12 cellular contexts compared by ENCODE assay signal in the genomic region with DNA sequence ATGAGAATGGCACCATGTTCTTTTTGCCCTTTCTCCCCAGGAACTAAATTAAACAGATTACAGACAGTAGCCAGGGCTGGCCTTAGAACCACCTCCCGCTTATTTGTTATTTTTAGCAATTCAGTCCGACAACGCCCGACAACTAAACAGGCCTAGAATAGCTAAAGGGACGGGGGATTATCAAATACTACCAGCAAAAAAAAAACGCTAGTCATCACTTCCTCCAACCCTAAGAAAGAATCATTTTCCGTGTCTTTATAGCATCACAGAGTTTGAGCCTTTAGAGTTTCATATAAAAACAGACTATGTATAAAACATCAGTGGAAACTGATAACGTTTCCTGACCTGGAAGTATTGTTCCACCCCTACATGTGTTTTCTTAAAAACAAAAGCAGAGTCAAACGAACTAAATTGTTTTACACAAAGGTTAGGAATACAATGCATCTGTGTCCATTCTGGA. TPM values are rescaled to one million over a fixed set of nuclear protein-coding genes. Genes with fewer than 3 reads are reported as not detected.
DNase-seq lines count a peak whose midpoint lies in the region; ATAC-seq and TF ChIP-seq lines count a peak whose summit lies in the region.
"Had no signal": no experiment of that assay in that cellular context is flagged by ENCODE, and none has a peak within 500 bp of the region (broad histone marks: within the 10 kb centered on the region; RNA-seq: fewer than 3 reads in every experiment).

No MANE protein-coding gene starts in this region.

- H3K4me1 ChIP-seq in CD4-positive, CD25-positive, alpha-beta regulatory T cell (ENCODE audit: control insufficient read depth, insufficient read depth, low read length, poor library complexity, severe bottlenecking): no peaks in the 10 kb centered on the region
- H3K4me1 ChIP-seq in body of pancreas: peaks cover 24% of the 10 kb centered on the region
- H3K4me1 ChIP-seq: colonic mucosa, suprapubic skin had no signal

- intact Hi-C loops in body of pancreas (cut with DNase I): no loop called here

- H3K27me3 Mint-ChIP-seq in CD4-positive, CD25-positive, alpha-beta regulatory T cell: no peaks in the 10 kb centered on the region
- no peaks in the 10 kb centered on the region for H3K27me3 Mint-ChIP-seq in activated T-helper 17 cell treated with anti-CD3 and anti-CD28 coated beads, Interleukin-2, amount 50 U/mL, for 72 hours

- peaks cover 12 to 31% (median 22%) of the 10 kb centered on the region in 4 donors for H3K4me1 Mint-ChIP-seq in CD4-positive, CD25-positive, alpha-beta regulatory T cell
- H3K4me1 Mint-ChIP-seq in activated T-helper 17 cell treated with anti-CD3 and anti-CD28 coated beads, Interleukin-2, amount 50 U/mL, for 72 hours: peaks cover 27% of the 10 kb centered on the region

- no peaks in the 10 kb centered on the region for H3K9me3 ChIP-seq in CD4-positive, CD25-positive, alpha-beta regulatory T cell (ENCODE audit: control insufficient read depth in 2 of 2, low read length in 2 of 2)
- no peaks in the 10 kb centered on the region for H3K9me3 ChIP-seq in body of pancreas
- H3K9me3 ChIP-seq: colonic mucosa, suprapubic skin had no signal

- peak overlapping the region in 1 of 4 donors; percentile 3 for H3K4me3 Mint-ChIP-seq in CD4-positive, CD25-positive, alpha-beta regulatory T cell
- H3K4me3 Mint-ChIP-seq in activated T-helper 17 cell treated with anti-CD3 and anti-CD28 coated beads, Interleukin-2, amount 50 U/mL, for 72 hours: peak overlapping the region; percentile 11

- peak overlapping the region in 2 of 3 donors; percentile 8 to 67 for H3K27ac Mint-ChIP-seq in CD4-positive, CD25-positive, alpha-beta regulatory T cell
- H3K27ac Mint-ChIP-seq in activated T-helper 17 cell treated with anti-CD3 and anti-CD28 coated beads, Interleukin-2, amount 50 U/mL, for 72 hours: peak overlapping the region; percentile 26

- no peak for TF ChIP-seq CTCF in body of pancreas (IDR thresholded peaks at IDR 0.05)

- H3K9me3 Mint-ChIP-seq in CD4-positive, CD25-positive, alpha-beta regulatory T cell: peaks cover 0 to 2% (median 0%) of the 10 kb centered on the region in 7 donors
- no peaks in the 10 kb centered on the region for H3K9me3 Mint-ChIP-seq in activated T-helper 17 cell treated with anti-CD3 and anti-CD28 coated beads, Interleukin-2, amount 50 U/mL, for 72 hours

- H3K36me3 ChIP-seq in CD4-positive, CD25-positive, alpha-beta regulatory T cell (ENCODE audit: control insufficient read depth, insufficient read depth, low read length): peaks cover 8% of the 10 kb centered on the region
- no peaks in the 10 kb centered on the region for H3K36me3 ChIP-seq in body of pancreas (replicated peaks in 1 of 2; ENCODE audit: insufficient read depth in 1 of 2, low read depth in 2 of 2)
- H3K36me3 ChIP-seq: colonic mucosa had no signal

- H3K27me3 ChIP-seq in CD4-positive, CD25-positive, alpha-beta regulatory T cell (ENCODE audit: control insufficient read depth, insufficient read depth, low read length): no peaks in the 10 kb centered on the region
- H3K27me3 ChIP-seq in body of pancreas: no peaks in the 10 kb centered on the region
- H3K27me3 ChIP-seq: colonic mucosa, suprapubic skin had no signal

- H3K36me3 Mint-ChIP-seq in CD4-positive, CD25-positive, alpha-beta regulatory T cell: peaks cover 14% of the 10 kb centered on the region
- H3K36me3 Mint-ChIP-seq in activated T-helper 17 cell treated with anti-CD3 and anti-CD28 coated beads, Interleukin-2, amount 50 U/mL, for 72 hours (ENCODE audit: low read depth): no peaks in the 10 kb centered on the region

- H3K27ac ChIP-seq in CD4-positive, CD25-positive, alpha-beta regulatory T cell (ENCODE audit: insufficient read depth, low read length, poor library complexity, severe bottlenecking): no peak overlapping the region
- H3K27ac ChIP-seq in body of pancreas: no peak overlapping the region
- H3K27ac ChIP-seq: colonic mucosa, suprapubic skin had no signal

- DNase-seq in CD4-positive, CD25-positive, alpha-beta regulatory T cell: no peak
- peak; percentile 63 to 85 for DNase-seq in lung microvascular endothelial cell (ENCODE audit: low read depth in 2 of 2)
- no peak for DNase-seq in body of pancreas
- DNase-seq in OCI-M2 (lab: John Stamatoyannopoulos, UW; ENCODE audit: unreplicated experiment): no peak
- DNase-seq: activated CD4-positive, alpha-beta T cell treated with anti-CD3 and anti-CD28 coated beads for 1 hour; colonic mucosa; NCI-H69 had no signal

- H3K4me3 ChIP-seq in CD4-positive, CD25-positive, alpha-beta regulatory T cell (ENCODE audit: low read depth, low read length): no peak overlapping the region
- H3K4me3 ChIP-seq in GM08714 (ENCODE audit: low read length) (peak overlapping the region; percentile 3; the same call in 1 of the 2 replicates), body of pancreas (no peak overlapping the region)
- H3K4me3 ChIP-seq: colonic mucosa, skin epidermis, suprapubic skin had no signal

- no peak for TF ChIP-seq POLR2A in body of pancreas (IDR thresholded peaks at IDR 0.05)

- no peak for ATAC-seq in CD4-positive, CD25-positive, alpha-beta regulatory T cell (ENCODE audit: low read depth in 2 of 2)
- ATAC-seq in activated T-helper 17 cell treated with anti-CD3 and anti-CD28 coated beads, Interleukin-2, amount 50 U/mL, for 72 hours (replicated peaks): no peak
- ATAC-seq in body of pancreas (no peak), HG03108 (IDR thresholded peaks at IDR 0.05; ENCODE audit: unreplicated experiment) (no peak)

- 36 to 56% methylated on average over 9 of the region's 9 CpGs for WGBS in body of pancreas, 2 donors

RNA-seq across cellular contexts. Expression of gene PFDN1, which starts 35.3 kb away (rescaled TPM):
- 34.3 TPM for total RNA-seq in CD4-positive, CD25-positive, alpha-beta regulatory T cell
- polyA plus RNA-seq in CD4-positive, CD25-positive, alpha-beta regulatory T cell: 100 to 1,000 TPM; 107 to 152 (median 120) TPM
- 10 to 100 TPM; 40.1 to 64.1 TPM for total RNA-seq in activated T-helper 17 cell treated with anti-CD3 and anti-CD28 coated beads, Interleukin-2, amount 50 U/mL, for 72 hours
- total RNA-seq in lung microvascular endothelial cell: 61.9 and 64.7 TPM in 2 replicates
- 10 to 100 TPM; 37.6 to 54.1 TPM for total RNA-seq in body of pancreas

Comparison
In these comparisons a context has a peak if more than half of its experiments do, and no peak if none do; other contexts are left out.
1. DNase-seq: peak in lung microvascular endothelial cell (2 of 2); none in CD4-positive, CD25-positive, alpha-beta regulatory T cell (0 of 3), body of pancreas (0 of 4) and OCI-M2 (single experiment).